8 cellular contexts compared by ENCODE assay signal in the genomic region with DNA sequence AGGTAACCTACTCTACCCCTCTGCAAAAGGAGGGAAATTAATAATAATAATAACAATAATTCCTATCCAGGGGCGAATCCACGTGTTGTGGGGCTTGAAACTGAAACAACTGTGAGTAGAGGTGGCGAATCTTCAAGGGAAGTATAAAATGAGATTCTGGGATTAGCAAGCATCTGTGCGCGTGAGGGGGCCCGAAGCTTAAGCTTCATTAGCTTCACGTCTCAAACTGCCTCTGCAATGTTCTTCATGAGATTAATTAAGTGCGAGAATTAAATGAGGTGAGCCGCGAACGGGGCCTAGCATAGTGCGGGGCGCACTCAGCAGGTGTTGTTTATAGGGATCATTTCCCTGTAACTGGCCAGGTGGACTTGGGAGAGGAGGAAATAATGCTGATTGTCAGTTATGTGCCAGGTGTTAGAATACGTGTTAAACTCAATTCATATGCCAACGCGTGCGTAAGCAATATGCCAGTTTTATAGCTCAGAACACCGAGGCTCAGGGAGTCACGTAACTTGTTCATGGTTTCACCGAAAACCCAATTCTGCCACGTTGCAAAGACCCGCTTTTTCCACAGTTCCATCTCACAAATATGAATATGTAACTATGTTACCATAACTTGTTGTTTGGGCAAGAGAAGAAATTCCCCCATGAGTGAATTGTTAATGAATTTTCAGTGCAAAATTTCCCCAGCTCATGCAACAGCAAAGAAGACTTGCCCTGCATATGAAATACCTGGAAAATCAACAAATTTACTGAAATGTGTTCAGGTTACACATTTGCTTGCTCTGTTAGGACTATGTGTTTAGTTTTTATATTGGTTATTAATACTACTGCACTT. TPM values are rescaled to one million over a fixed set of nuclear protein-coding genes. Genes with fewer than 3 reads are reported as not detected.
A peak's percentile ranks its signal among the peaks of the same experiment; 100 is the strongest.
DNase-seq lines count a peak whose midpoint lies in the region; ATAC-seq, FAIRE-seq and TF ChIP-seq lines count a peak whose summit lies in the region.

No MANE protein-coding gene starts in this region.

- H3K27ac Mint-ChIP-seq in naive thymus-derived CD8-positive, alpha-beta T cell, result peak overlapping the region; percentile 54 to 95 (median 92)

- no peak for ATAC-seq in naive thymus-derived CD8-positive, alpha-beta T cell
- ATAC-seq in esophagus mucosa (no peak), HG03442 (IDR thresholded peaks at IDR 0.05; ENCODE audit: unreplicated experiment) (no peak)

- FAIRE-seq in GM18507 (lab: Jason Lieb, UNC) (peak; percentile 79), HTR-8/SVneo (lab: Jason Lieb, UNC) (no peak)

- CTCF ChIA-PET in A673 (lab: Charles Lee), result no interaction called here

- peak overlapping the region; percentile 88 to 99 for H3K9ac ChIP-seq in colonic mucosa (ENCODE audit: low read depth in 2 of 2, low read length in 2 of 2)

- TF ChIP-seq CTCF in A673 (conservative IDR thresholded peaks at IDR 0.05; ENCODE audit: low read depth, low read length) (no peak), colonic mucosa (IDR thresholded peaks at IDR 0.05) (no peak)

- H3K4me3 ChIP-seq in A673 (ENCODE audit: low read depth, low read length, poor library complexity, severe bottlenecking) (peak overlapping the region; percentile 59), colonic mucosa (peak overlapping the region; percentile 64)

- intact Hi-C loops in A673 (cut with micrococcal nuclease; ENCODE audit: unreplicated experiment) (no loop called here), colonic mucosa (cut with DNase I) (no loop called here)

- H3K4me1 ChIP-seq in A673 (ENCODE audit: insufficient read depth, low read length, poor library complexity, severe bottlenecking) (peaks cover 3% of the 10 kb centered on the region), colonic mucosa (no peaks in the 10 kb centered on the region)

- H3K27ac ChIP-seq in A673 (ENCODE audit: low read depth, low read length, poor library complexity, severe bottlenecking), result no peak overlapping the region
- H3K27ac ChIP-seq in colonic mucosa, result peak overlapping the region; percentile 93

- H3K27me3 ChIP-seq in A673 (replicated peaks; ENCODE audit: insufficient read depth, low read depth, low read length, poor library complexity) (peaks cover 69% of the 10 kb centered on the region), colonic mucosa (no peaks in the 10 kb centered on the region)

- H3K4me1 Mint-ChIP-seq in naive thymus-derived CD8-positive, alpha-beta T cell, result peaks cover 14 to 34% (median 25%) of the 10 kb centered on the region in 4 donors

- POLR2A ChIA-PET in A673 (lab: Charles Lee; ENCODE audit: low non-redundant PET), result no interaction called here
- POLR2A ChIA-PET in naive thymus-derived CD8-positive, alpha-beta T cell (lab: Charles Lee), result interaction anchor here (1.4 to 3.9 kb wide), 6 partner anchors 10 to 222 kb away, joined by 3 to 54 read pairs (median 8); a partner anchor contains a TSS

- no peaks in the 10 kb centered on the region for H3K27me3 Mint-ChIP-seq in naive thymus-derived CD8-positive, alpha-beta T cell

- no peaks in the 10 kb centered on the region for H3K9me3 ChIP-seq in A673 (ENCODE audit: low read depth, low read length, poor library complexity, severe bottlenecking)
- H3K9me3 ChIP-seq in colonic mucosa, result no peaks in the 10 kb centered on the region

- H3K9me3 Mint-ChIP-seq in naive thymus-derived CD8-positive, alpha-beta T cell, result no peaks in the 10 kb centered on the region

- DNase-seq in A673 (ENCODE audit: low spot score) (peak; percentile 8), GM18507 (ENCODE audit: extremely low spot score, insufficient read length, low read depth) (no peak), NCI-H748 treated with DMSO at 0.1 percent for 48 hours (lab: John Stamatoyannopoulos, UW) (peak; percentile 49), colonic mucosa (peak; percentile 76), HTR-8/SVneo (ENCODE audit: insufficient read length, low spot score) (no peak)
- peak in 2 of 10 donors; percentile 3 to 9 for DNase-seq in naive thymus-derived CD8-positive, alpha-beta T cell

- H3K36me3 ChIP-seq in A673 (ENCODE audit: insufficient read depth, low read length, poor library complexity, severe bottlenecking) (no peaks in the 10 kb centered on the region), colonic mucosa (no peaks in the 10 kb centered on the region)

- peak overlapping the region; percentile 79 to 96 (median 90) for H3K4me3 Mint-ChIP-seq in naive thymus-derived CD8-positive, alpha-beta T cell

- no TSS peak for BruUV-seq in A673 (replicated peaks; lab: Mats Ljungman, UMichigan)

- no peaks in the 10 kb centered on the region for H3K36me3 Mint-ChIP-seq in naive thymus-derived CD8-positive, alpha-beta T cell

RNA-seq across cellular contexts. Expression of a gene that starts 30.3 kb away (rescaled TPM):
- 135 and 136 TPM in 2 replicates for total RNA-seq in A673 (2021)
- total RNA-seq in colonic mucosa, result 100 to 1,000 TPM; 149 to 285 TPM
- total RNA-seq in naive thymus-derived CD8-positive, alpha-beta T cell, result 10 to 100 TPM; 94.8 to 95.3 TPM
- 100 to 1,000 TPM; 390 to 417 (median 416) TPM for polyA plus RNA-seq in naive thymus-derived CD8-positive, alpha-beta T cell
- total RNA-seq in esophagus mucosa, result 162 TPM

RNA-seq across cellular contexts. Expression of a gene that starts 57.0 kb away (rescaled TPM):
- 0.77 and 1.3 TPM in 2 replicates for total RNA-seq in A673 (2021)
- total RNA-seq in colonic mucosa, result 10 to 100 TPM; 30.2 to 51.1 TPM
- 1 to 10 TPM; 7.6 to 8.0 TPM for total RNA-seq in naive thymus-derived CD8-positive, alpha-beta T cell
- polyA plus RNA-seq in naive thymus-derived CD8-positive, alpha-beta T cell, result 1 to 10 TPM; 2.9 to 4.9 (median 3.3) TPM
- 17.9 TPM for total RNA-seq in esophagus mucosa

Comparison
In these comparisons a context has a peak if more than half of its experiments do, and no peak if none do; other contexts are left out.
1. DNase-seq: peak in A673 (single experiment), NCI-H748 treated with DMSO at 0.1 percent for 48 hours (single experiment) and colonic mucosa (single experiment); none in GM18507 (single experiment) and HTR-8/SVneo (single experiment).